In the genomic region with DNA sequence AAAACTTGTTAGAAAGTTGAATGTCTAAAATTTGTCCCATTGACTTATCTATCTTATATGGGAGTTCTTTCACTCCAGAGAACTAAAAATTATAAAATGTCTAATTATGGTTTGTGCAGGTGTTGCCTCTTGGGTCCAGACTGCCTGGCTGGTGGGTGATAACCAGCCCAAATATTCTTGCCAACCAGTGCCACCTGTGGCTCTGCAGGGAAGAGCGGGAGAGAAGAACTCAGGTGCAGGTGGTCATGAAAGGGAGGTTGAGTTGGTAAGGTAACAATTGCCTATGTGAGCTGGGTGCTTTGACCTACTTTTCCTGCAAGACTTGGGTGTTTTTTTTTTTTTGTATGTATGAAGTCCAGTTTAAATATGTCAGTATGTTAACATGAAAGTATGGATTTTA, we compare ENCODE assay signal across 1 cellular context.
TF ChIP-seq lines count a peak whose summit lies in the region.

No MANE protein-coding gene starts in this region.

TF ChIP-seq in IMR-90, 13 proteins besides CTCF, POLR2A, EP300 and RAD21:
- TF ChIP-seq RFX5 (IDR thresholded peaks at IDR 0.05; ENCODE audit: low read depth, low read length) (no peak), NFE2L2 (IDR thresholded peaks at IDR 0.05; ENCODE audit: low read depth, low read length) (no peak), MAFK (IDR thresholded peaks at IDR 0.05; ENCODE audit: low read depth, low read length) (no peak), RCOR1 (IDR thresholded peaks at IDR 0.05; ENCODE audit: insufficient replicate concordance, low read length) (no peak), BHLHE40 (IDR thresholded peaks at IDR 0.05; ENCODE audit: low read depth, low read length) (no peak), MXI1 (IDR thresholded peaks at IDR 0.05; ENCODE audit: borderline replicate concordance, low read depth, low read length) (no peak), CHD1 (IDR thresholded peaks at IDR 0.05; ENCODE audit: low read depth, low read length) (no peak), MAZ (IDR thresholded peaks at IDR 0.05; ENCODE audit: borderline replicate concordance, low read depth, low read length) (no peak), CEBPB (IDR thresholded peaks at IDR 0.05; ENCODE audit: low read depth, low read length) (no peak), FOS (IDR thresholded peaks at IDR 0.05; ENCODE audit: low read depth, low read length) (no peak)
- TF ChIP-seq, protein P1, sequence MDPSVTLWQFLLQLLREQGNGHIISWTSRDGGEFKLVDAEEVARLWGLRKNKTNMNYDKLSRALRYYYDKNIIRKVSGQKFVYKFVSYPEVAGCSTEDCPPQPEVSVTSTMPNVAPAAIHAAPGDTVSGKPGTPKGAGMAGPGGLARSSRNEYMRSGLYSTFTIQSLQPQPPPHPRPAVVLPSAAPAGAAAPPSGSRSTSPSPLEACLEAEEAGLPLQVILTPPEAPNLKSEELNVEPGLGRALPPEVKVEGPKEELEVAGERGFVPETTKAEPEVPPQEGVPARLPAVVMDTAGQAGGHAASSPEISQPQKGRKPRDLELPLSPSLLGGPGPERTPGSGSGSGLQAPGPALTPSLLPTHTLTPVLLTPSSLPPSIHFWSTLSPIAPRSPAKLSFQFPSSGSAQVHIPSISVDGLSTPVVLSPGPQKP (IDR thresholded peaks at IDR 0.05; ENCODE audit: borderline replicate concordance, low read depth, low read length), result no peak
- TF ChIP-seq, protein P2, sequence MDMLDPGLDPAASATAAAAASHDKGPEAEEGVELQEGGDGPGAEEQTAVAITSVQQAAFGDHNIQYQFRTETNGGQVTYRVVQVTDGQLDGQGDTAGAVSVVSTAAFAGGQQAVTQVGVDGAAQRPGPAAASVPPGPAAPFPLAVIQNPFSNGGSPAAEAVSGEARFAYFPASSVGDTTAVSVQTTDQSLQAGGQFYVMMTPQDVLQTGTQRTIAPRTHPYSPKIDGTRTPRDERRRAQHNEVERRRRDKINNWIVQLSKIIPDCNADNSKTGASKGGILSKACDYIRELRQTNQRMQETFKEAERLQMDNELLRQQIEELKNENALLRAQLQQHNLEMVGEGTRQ (IDR thresholded peaks at IDR 0.05; ENCODE audit: low read depth, low read length), result no peak
